Comparison of ENCODE assay signal across 33 cellular contexts in genomic region chr20:61189534-61189933, GRCh38.
"Had no signal": no experiment of that assay in that cellular context is flagged by ENCODE, and none has a peak within 500 bp of the region (broad histone marks: within the 10 kb centered on the region; RNA-seq: fewer than 3 reads in every experiment).

No MANE protein-coding gene starts in this region.

- H3K9me3 ChIP-seq: adrenal gland, body of pancreas, breast epithelium had no signal

- H3K27ac ChIP-seq: adrenal gland, body of pancreas, brain microvascular endothelial cell, breast epithelium, VCaP had no signal

- ATAC-seq: activated CD8-positive, alpha-beta T cell treated with anti-CD3 and anti-CD28 coated beads for 36 hours; activated naive CD4-positive, alpha-beta T cell treated with anti-CD3 and anti-CD28 coated beads, Interleukin-2, amount 50 U/mL, for 72 hours; activated T-cell treated with anti-CD3 and anti-CD28 coated beads, Interleukin-2, amount 50 U/mL, for 4 hours; activated T-cell treated with anti-CD3 and anti-CD28 coated beads, Interleukin-2, amount 50 U/mL, for 72 hours; activated T-helper 17 cell treated with anti-CD3 and anti-CD28 coated beads, Interleukin-2, amount 50 U/mL, for 72 hours; body of pancreas had no signal

- DNase-seq: activated B cell treated with CpG ODN at 0.5 μM for 24 hours; activated CD4-positive, alpha-beta memory T cell treated with anti-CD3 and anti-CD28 coated beads for 36 hours; activated CD4-positive, alpha-beta T cell treated with anti-CD3 and anti-CD28 coated beads for 4 hours; activated CD4-positive, alpha-beta T cell treated with anti-CD3 and anti-CD28 coated beads, Interleukin-2, amount 10 ng/mL, durations not matched to agents 24 days and 14 days; activated CD4-positive, alpha-beta T cell treated with anti-CD3 and anti-CD28 coated beads, Interleukin-2, amount 50 U/mL, for 1 hour; activated CD4-positive, alpha-beta T cell treated with anti-CD3 and anti-CD28 coated beads, Interleukin-2, amount 50 U/mL, for 4 hours; activated CD4-positive, CD25-positive, alpha-beta regulatory T cell treated with anti-CD3 and anti-CD28 coated beads, Interleukin-2, amount 50 U/mL, for 72 hours; activated CD8-positive, alpha-beta memory T cell treated with anti-CD3 and anti-CD28 coated beads, Interleukin-2, amount 50 U/mL, for 4 hours; activated CD8-positive, alpha-beta T cell treated with anti-CD3 and anti-CD28 coated beads for 36 hours; activated effector memory CD4-positive, alpha-beta T cell treated with anti-CD3 and anti-CD28 coated beads, Interleukin-2, amount 50 U/mL, for 16 hours; activated gamma-delta T cell treated with Interleukin-2 at 50 U/mL for 16 hours; activated naive CD4-positive, alpha-beta T cell; activated naive CD4-positive, alpha-beta T cell treated with anti-CD3 and anti-CD28 coated beads for 36 hours; activated naive CD4-positive, alpha-beta T cell treated with anti-CD3 and anti-CD28 coated beads, Interleukin-2, amount 50 U/mL, for 16 hours; activated naive CD8-positive, alpha-beta T cell treated with anti-CD3 and anti-CD28 coated beads for 36 hours; activated T-cell treated with anti-CD3 and anti-CD28 coated beads for 4 hours; activated T-cell treated with anti-CD3 and anti-CD28 coated beads, Interleukin-2, amount 50 U/mL, for 1 hour; activated T-cell treated with anti-CD3 and anti-CD28 coated beads, Interleukin-2, amount 50 U/mL, for 4 hours; activated T-cell treated with anti-CD3 and anti-CD28 coated beads, Interleukin-2, amount 50 U/mL, for 72 hours; adrenal gland; amniotic stem cell; aorta; body of pancreas; brain microvascular endothelial cell; central memory CD4-positive, alpha-beta T cell; T-helper 2 cell; T-helper 9 cell had no signal

- H3K4me3 ChIP-seq: adrenal gland, body of pancreas, breast epithelium had no signal

- H3K27me3 ChIP-seq: adrenal gland, body of pancreas, brain microvascular endothelial cell, breast epithelium had no signal

- FAIRE-seq: astrocyte, TTC549 had no signal

- H3K36me3 ChIP-seq: adrenal gland, brain microvascular endothelial cell, breast epithelium had no signal
